ENCODE assay signal across 19 cellular contexts in genomic region chr9:127508901-127509260, GRCh38. TPM values are rescaled to one million over a fixed set of nuclear protein-coding genes. Genes with fewer than 3 reads are reported as not detected.
A peak's percentile ranks its signal among the peaks of the same experiment; 100 is the strongest.
DNase-seq lines count a peak whose midpoint lies in the region; TF ChIP-seq lines count a peak whose summit lies in the region.
"Had no signal": no experiment of that assay in that cellular context is flagged by ENCODE, and none has a peak within 500 bp of the region (broad histone marks: within the 10 kb centered on the region; RNA-seq: fewer than 3 reads in every experiment).

No MANE protein-coding gene starts in this region.

- no peak overlapping the region for H2BK5ac ChIP-seq in mesenchymal stem cell (ENCODE audit: low read depth, low read length, poor library complexity, severe bottlenecking)

- H3K9me3 ChIP-seq in BLaER1 (no peaks in the 10 kb centered on the region), ascending aorta (no peaks in the 10 kb centered on the region), mesenchymal stem cell (ENCODE audit: control insufficient read depth, low read length) (no peaks in the 10 kb centered on the region), stomach smooth muscle (ENCODE audit: control insufficient read depth in 2 of 2, low read length in 2 of 2) (no peaks in the 10 kb centered on the region)
- H3K9me3 ChIP-seq: A549; BLaER1 treated with 17β-estradiol and CSF1 and Interleukin-3, amounts not matched to agents 10 nM and 100 nM; SJCRH30 had no signal

- H3K36me3 ChIP-seq in BLaER1 (peaks cover 31% of the 10 kb centered on the region), ascending aorta (peaks cover 47 to 79% of the 10 kb centered on the region in 2 donors), mesenchymal stem cell (ENCODE audit: control insufficient read depth in 1 of 2, insufficient read depth in 2 of 2, low read depth in 1 of 2, low read length in 2 of 2) (peaks cover 75 to 87% of the 10 kb centered on the region in 2 experiments), stomach smooth muscle (ENCODE audit: control insufficient read depth in 2 of 2, insufficient read depth in 2 of 2, low read length in 2 of 2) (peaks cover 14 to 38% of the 10 kb centered on the region in 2 donors)

- H3K4me2 ChIP-seq in BLaER1 = peak overlapping the region; percentile 82
- no peak overlapping the region for H3K4me2 ChIP-seq in mesenchymal stem cell (ENCODE audit: low read length, poor library complexity, severe bottlenecking)
- H3K4me2 ChIP-seq: A549 had no signal

- H3K4me1 ChIP-seq in BLaER1 (peaks cover 17% of the 10 kb centered on the region), ascending aorta (peaks cover 2 to 9% of the 10 kb centered on the region in 2 donors), mesenchymal stem cell (ENCODE audit: control insufficient read depth, insufficient read depth, low read depth, low read length) (peaks cover 46% of the 10 kb centered on the region), stomach smooth muscle (ENCODE audit: control insufficient read depth, insufficient read depth, low read length) (peaks cover 21% of the 10 kb centered on the region)

- H3K14ac ChIP-seq in mesenchymal stem cell (ENCODE audit: low read length in 2 of 2) = no peak overlapping the region

- H4K91ac ChIP-seq in mesenchymal stem cell (ENCODE audit: low read length) = peak overlapping the region; percentile 70

- no peak overlapping the region for H3K4me3 ChIP-seq in BLaER1
- no peak overlapping the region for H3K4me3 ChIP-seq in ascending aorta
- no peak overlapping the region for H3K4me3 ChIP-seq in mesenchymal stem cell (ENCODE audit: insufficient read depth in 1 of 2, low read depth in 1 of 2, low read length in 2 of 2)
- H3K4me3 ChIP-seq in stomach smooth muscle (ENCODE audit: low read length in 2 of 2) = no peak overlapping the region
- H3K4me3 ChIP-seq: A549; BLaER1 treated with 17β-estradiol and CSF1 and Interleukin-3, amounts not matched to agents 10 nM and 100 nM; SJCRH30 had no signal

- no peak for TF ChIP-seq CTCF in ascending aorta (IDR thresholded peaks at IDR 0.05)

- H2BK120ac ChIP-seq in mesenchymal stem cell (ENCODE audit: low read depth, low read length) = no peak overlapping the region

- no peak overlapping the region for H2AFZ ChIP-seq in mesenchymal stem cell (ENCODE audit: low read depth, low read length)

- DNase-seq in ascending aorta (ENCODE audit: low spot score in 2 of 2) (no peak), mesenchymal stem cell (no peak), NCI-H1105 (lab: John Stamatoyannopoulos, UW) (no peak), NOMO-1 treated with DMSO at 0.1 percent for 48 hours (lab: John Stamatoyannopoulos, UW; ENCODE audit: unreplicated experiment) (no peak), NCI-H748 treated with DMSO at 0.1 percent for 48 hours (lab: John Stamatoyannopoulos, UW) (no peak)
- no peak for DNase-seq in activated effector memory CD4-positive, alpha-beta T cell treated with Interleukin-2 at 50 U/mL for 16 hours
- DNase-seq: Calu3; CD8-positive, alpha-beta T cell; GF-D8; GOT3; KG1; NCI-H1694 treated with DMSO at 0.1 percent for 48 hours; NCI-H510A; NCI-H774; SJCRH30 had no signal

- no peak overlapping the region for H2BK15ac ChIP-seq in mesenchymal stem cell (ENCODE audit: low read depth, poor library complexity, severe bottlenecking)

- H3K9ac ChIP-seq in BLaER1 (peak overlapping the region; percentile 48; the same call in 1 of the 2 replicates), mesenchymal stem cell (ENCODE audit: low read length) (no peak overlapping the region), stomach smooth muscle (ENCODE audit: low read length in 2 of 2) (no peak overlapping the region)

- H3K27ac ChIP-seq in BLaER1 (peak overlapping the region; percentile 35; the same call in 1 of the 2 replicates), ascending aorta (peak overlapping the region; percentile 65 to 66), mesenchymal stem cell (ENCODE audit: low read length, poor library complexity, severe bottlenecking) (peak overlapping the region; percentile 4), stomach smooth muscle (ENCODE audit: low read length) (peak overlapping the region; percentile 46)
- H3K27ac ChIP-seq: A549; BLaER1 treated with 17β-estradiol and CSF1 and Interleukin-3, amounts not matched to agents 10 nM and 100 nM; SJCRH30 had no signal

- H2BK12ac ChIP-seq in mesenchymal stem cell (ENCODE audit: low read length in 2 of 2) = peak overlapping the region in 1 of 2 experiments; percentile 76

- H3K27me3 ChIP-seq in BLaER1 (no peaks in the 10 kb centered on the region), ascending aorta (no peaks in the 10 kb centered on the region), mesenchymal stem cell (ENCODE audit: control insufficient read depth in 1 of 2, insufficient read depth in 1 of 2, low read length in 2 of 2) (no peaks in the 10 kb centered on the region), stomach smooth muscle (ENCODE audit: control insufficient read depth in 1 of 2, insufficient read depth in 2 of 2, low read length in 2 of 2) (no peaks in the 10 kb centered on the region)
- H3K27me3 ChIP-seq: BLaER1 treated with 17β-estradiol and CSF1 and Interleukin-3, amounts not matched to agents 10 nM and 100 nM; SJCRH30 had no signal

- H4K20me1 ChIP-seq in BLaER1 = no peaks in the 10 kb centered on the region

- H3K79me1 ChIP-seq in mesenchymal stem cell (replicated peaks; ENCODE audit: low read length, poor library complexity, severe bottlenecking) = peaks cover 2% of the 10 kb centered on the region

- intact Hi-C loops in ascending aorta (cut with DNase I) = loop anchor here (10.0 kb wide), 1 partner anchor 416 kb away; no protein-coding TSS in a partner anchor

- H3K18ac ChIP-seq in mesenchymal stem cell (ENCODE audit: low read depth in 1 of 2, low read length in 2 of 2) = peak overlapping the region in 1 of 2 experiments; percentile 40

- no peak overlapping the region for H2AK5ac ChIP-seq in mesenchymal stem cell (ENCODE audit: low read length, severe bottlenecking)

- no peak overlapping the region for H3K4ac ChIP-seq in mesenchymal stem cell (ENCODE audit: low read depth in 1 of 2, low read length in 2 of 2)

- peak overlapping the region; percentile 14 for H4K8ac ChIP-seq in mesenchymal stem cell (ENCODE audit: low read length)

- peak overlapping the region in 1 of 2 experiments; percentile 19 for H3K23ac ChIP-seq in mesenchymal stem cell (ENCODE audit: low read length in 2 of 2)

- 98% methylated on average over 19 of the region's 19 CpGs for WGBS in mesenchymal stem cell

RNA-seq across cellular contexts. Expression of gene LRSAM1, which starts 57.6 kb away (rescaled TPM):
- total RNA-seq in ascending aorta = 22.8 TPM
- polyA plus RNA-seq in mesenchymal stem cell (2013, experiment 1 of 2) = 7.9 TPM
- polyA plus RNA-seq in mesenchymal stem cell (2013, experiment 2 of 2) = 7.2 TPM

RNA-seq across cellular contexts. Expression of gene RPL12, which starts 57.7 kb away (rescaled TPM):
- total RNA-seq in ascending aorta = 1,924 TPM
- 2,850 TPM for polyA plus RNA-seq in mesenchymal stem cell (2013, experiment 1 of 2)
- 2,702 TPM for polyA plus RNA-seq in mesenchymal stem cell (2013, experiment 2 of 2)

Comparison
In these comparisons a context has a peak if more than half of its experiments do, and no peak if none do; other contexts are left out.
1. H3K27ac ChIP-seq: peak in every context shown above with its lines; median percentile 66 in ascending aorta; 46 in stomach smooth muscle; 35 in BLaER1; 4 in mesenchymal stem cell.